Comparison of ENCODE assay signal across 9 cellular contexts in genomic region chr4:110287130-110287529, GRCh38.
DNase-seq lines count a peak whose midpoint lies in the region; ATAC-seq and TF ChIP-seq lines count a peak whose summit lies in the region.
"Had no signal": no experiment of that assay in that cellular context is flagged by ENCODE, and none has a peak within 500 bp of the region (broad histone marks: within the 10 kb centered on the region; RNA-seq: fewer than 3 reads in every experiment).

No MANE protein-coding gene starts in this region.

- H3K4me3 ChIP-seq in epithelial cell of esophagus (ENCODE audit: low read length): no peak overlapping the region
- H3K4me3 ChIP-seq in Peyer's patch: no peak overlapping the region
- H3K4me3 ChIP-seq: SK-N-MC had no signal

- DNase-seq in HS-27A (ENCODE audit: low read depth): peak; percentile 64
- peak; percentile 94 for DNase-seq in epithelial cell of esophagus (ENCODE audit: low read depth)
- no peak for DNase-seq in DMS 273 (lab: John Stamatoyannopoulos, UW; ENCODE audit: unreplicated experiment)
- DNase-seq in NK-92 (lab: John Stamatoyannopoulos, UW; ENCODE audit: unreplicated experiment): no peak
- no peak for DNase-seq in NCI-H128 (lab: John Stamatoyannopoulos, UW; ENCODE audit: unreplicated experiment)
- DNase-seq in Peyer's patch: no peak

- no peak overlapping the region for H3K27ac ChIP-seq in Peyer's patch
- H3K27ac ChIP-seq: SK-N-MC had no signal

- H3K27me3 ChIP-seq in Peyer's patch: no peaks in the 10 kb centered on the region

- H3K36me3 ChIP-seq in Peyer's patch: no peaks in the 10 kb centered on the region

- no peak for TF ChIP-seq CTCF in epithelial cell of esophagus (IDR thresholded peaks at IDR 0.05; ENCODE audit: insufficient read depth, low read depth, low read length, missing control alignments)
- TF ChIP-seq CTCF in Peyer's patch (IDR thresholded peaks at IDR 0.05): no peak

- ATAC-seq in GM18502 (IDR thresholded peaks at IDR 0.05; ENCODE audit: poor library complexity, unreplicated experiment) (peak; percentile 100), GM21576 (IDR thresholded peaks at IDR 0.05; ENCODE audit: unreplicated experiment) (peak; percentile 100)

- no peaks in the 10 kb centered on the region for H3K9me3 ChIP-seq in Peyer's patch

- no peak for TF ChIP-seq POLR2A in Peyer's patch (IDR thresholded peaks at IDR 0.05)

- H3K4me1 ChIP-seq in Peyer's patch: no peaks in the 10 kb centered on the region

Comparison
In these comparisons a context has a peak if more than half of its experiments do, and no peak if none do; other contexts are left out.
1. DNase-seq: peak in HS-27A (single experiment) and epithelial cell of esophagus (single experiment); none in DMS 273 (single experiment), NK-92 (single experiment), NCI-H128 (single experiment) and Peyer's patch (0 of 3).